Comparison of ENCODE assay signal across 10 cellular contexts in genomic region chr15:40338921-40339620, GRCh38. TPM values are rescaled to one million over a fixed set of nuclear protein-coding genes. Genes with fewer than 3 reads are reported as not detected.
A peak's percentile ranks its signal among the peaks of the same experiment; 100 is the strongest.
DNase-seq lines count a peak whose midpoint lies in the region; ATAC-seq and TF ChIP-seq lines count a peak whose summit lies in the region.
"Had no signal": no experiment of that assay in that cellular context is flagged by ENCODE, and none has a peak within 500 bp of the region (broad histone marks: within the 10 kb centered on the region; RNA-seq: fewer than 3 reads in every experiment).

No MANE protein-coding gene starts in this region.

- H3K27me3 ChIP-seq in adipocyte (replicated peaks; ENCODE audit: control insufficient read depth, insufficient read depth, low read length) (no peaks in the 10 kb centered on the region), cardiac muscle cell (no peaks in the 10 kb centered on the region)

- DNase-seq in Caki2 (ENCODE audit: low read depth) (peak; percentile 74), adipocyte (ENCODE audit: low read depth) (peak; percentile 86), cardiac muscle cell (ENCODE audit: low read depth in 1 of 2, low spot score in 1 of 2) (peak in 1 of 2 donors; percentile 76), posterior vena cava (ENCODE audit: low spot score) (peak; percentile 81), DMS79 (lab: John Stamatoyannopoulos, UW) (no peak), NCI-H146 treated with DMSO at 0.1 percent for 48 hours (lab: John Stamatoyannopoulos, UW; ENCODE audit: unreplicated experiment) (no peak)

- no peak for TF ChIP-seq CTCF in cardiac muscle cell (IDR thresholded peaks at IDR 0.05; ENCODE audit: low read depth, low read length)

- H3K4me3 ChIP-seq in adipocyte (ENCODE audit: low read length), result peak overlapping the region; percentile 73
- no peak overlapping the region for H3K4me3 ChIP-seq in cardiac muscle cell
- H3K4me3 ChIP-seq: mucosa of descending colon had no signal

- H3K4me1 ChIP-seq in adipocyte (ENCODE audit: control insufficient read depth, insufficient read depth, low read length), result peaks cover 76% of the 10 kb centered on the region
- peaks cover 34% of the 10 kb centered on the region for H3K4me1 ChIP-seq in cardiac muscle cell (ENCODE audit: low read depth)

- H3K9me3 ChIP-seq in adipocyte (ENCODE audit: control insufficient read depth, low read length), result no peaks in the 10 kb centered on the region
- no peaks in the 10 kb centered on the region for H3K9me3 ChIP-seq in cardiac muscle cell (ENCODE audit: low read depth)
- H3K9me3 ChIP-seq: mucosa of descending colon had no signal

- intact Hi-C loops in posterior vena cava (cut with DNase I), result no loop called here

- peak overlapping the region; percentile 97 for H3K27ac ChIP-seq in cardiac muscle cell

- ATAC-seq in GM21576 (IDR thresholded peaks at IDR 0.05; ENCODE audit: unreplicated experiment), result no peak
- ATAC-seq in HG03159 (IDR thresholded peaks at IDR 0.05; ENCODE audit: unreplicated experiment), result no peak
- ATAC-seq: mucosa of descending colon had no signal

- in situ Hi-C loops in Caki2 (cut with HindIII; ENCODE audit: low pct_unique_long_range_greater_than_20kb, low sequenced_read_pairs), result no loop called here

- H3K36me3 ChIP-seq in adipocyte (ENCODE audit: control insufficient read depth, insufficient read depth, low read length, severe bottlenecking) (no peaks in the 10 kb centered on the region), cardiac muscle cell (no peaks in the 10 kb centered on the region)

- peak overlapping the region; percentile 92 for H3K9ac ChIP-seq in adipocyte (ENCODE audit: low read length)

RNA-seq across cellular contexts. Expression of gene CCDC9B, which starts 1.7 kb away (rescaled TPM):
- total RNA-seq in Caki2 (2014; rRNA removed; shearing (Covaris generic); ENCODE audit: low replicate concordance), result 10.1 and 35.3 TPM in 2 replicates
- total RNA-seq in cardiac muscle cell (8.2 and 9.6 TPM in 2 replicates), posterior vena cava (10 to 100 TPM; 29.2 to 31.2 TPM)
- 12.5 and 14.6 TPM in 2 replicates for polyA plus RNA-seq in cardiac muscle cell

RNA-seq across cellular contexts. Expression of gene PHGR1, which starts 11.8 kb away (rescaled TPM):
- total RNA-seq in Caki2 (2014; rRNA removed; shearing (Covaris generic); ENCODE audit: low replicate concordance), result not detected in 2 replicates
- total RNA-seq in cardiac muscle cell (not detected in 2 replicates), posterior vena cava (not detected)
- not detected in 2 replicates for polyA plus RNA-seq in cardiac muscle cell
- polyA plus RNA-seq: IgD-negative memory B cell had no signal

RNA-seq across cellular contexts. Expression of gene INAFM2, which starts 15.6 kb away (rescaled TPM):
- total RNA-seq in Caki2 (2014; rRNA removed; shearing (Covaris generic); ENCODE audit: low replicate concordance), result 2.6 and 4.6 TPM in 2 replicates
- 133 and 217 TPM in 2 replicates for total RNA-seq in cardiac muscle cell
- polyA plus RNA-seq in cardiac muscle cell, result 186 and 330 TPM in 2 replicates
- total RNA-seq in posterior vena cava, result 10 to 100 TPM; 25.3 to 27.1 TPM

RNA-seq across cellular contexts. Expression of gene DISP2, which starts 18.9 kb away (rescaled TPM):
- under 0.01 TPM in 1 of 2 replicates, not detected in the other for total RNA-seq in Caki2 (2014; rRNA removed; shearing (Covaris generic); ENCODE audit: low replicate concordance)
- 0.15 and 0.21 TPM in 2 replicates for total RNA-seq in cardiac muscle cell
- polyA plus RNA-seq in cardiac muscle cell, result 0.05 TPM in 1 of 2 replicates, not detected in the other
- total RNA-seq in posterior vena cava, result under 1 TPM; 0.05 to 0.32 TPM

RNA-seq across cellular contexts. Expression of gene PLCB2, which starts 31.3 kb away (rescaled TPM):
- total RNA-seq in Caki2 (2014; rRNA removed; shearing (Covaris generic); ENCODE audit: low replicate concordance), result not detected in 2 replicates
- total RNA-seq in cardiac muscle cell (16.9 and 41.2 TPM in 2 replicates), posterior vena cava (10 to 100 TPM; 20.8 to 29.0 TPM)
- polyA plus RNA-seq in cardiac muscle cell, result 28.3 and 45.9 TPM in 2 replicates

Comparison
In these comparisons a context has a peak if more than half of its experiments do, and no peak if none do; other contexts are left out.
1. DNase-seq: peak in Caki2 (single experiment), adipocyte (single experiment) and posterior vena cava (single experiment); none in DMS79 (single experiment) and NCI-H146 treated with DMSO at 0.1 percent for 48 hours (single experiment).